In genomic region chr19:1343026-1343425, GRCh38 we compare ENCODE assay signal across 26 cellular contexts. TPM values are rescaled to one million over a fixed set of nuclear protein-coding genes. Genes with fewer than 3 reads are reported as not detected.
A peak's percentile ranks its signal among the peaks of the same experiment; 100 is the strongest.
DNase-seq lines count a peak whose midpoint lies in the region; ATAC-seq and TF ChIP-seq lines count a peak whose summit lies in the region.
"Had no signal": no experiment of that assay in that cellular context is flagged by ENCODE, and none has a peak within 500 bp of the region (broad histone marks: within the 10 kb centered on the region; RNA-seq: fewer than 3 reads in every experiment).

No MANE protein-coding gene starts in this region.

- H3K4me3 ChIP-seq in cardiac fibroblast (replicated peaks in 1 of 2; ENCODE audit: low read depth in 2 of 2, low read length in 2 of 2) (no peak overlapping the region), fibroblast of pulmonary artery (replicated peaks; ENCODE audit: low read depth, low read length) (no peak overlapping the region)
- H3K4me3 ChIP-seq: Peyer's patch had no signal

- no peaks in the 10 kb centered on the region for H3K36me3 Mint-ChIP-seq in stimulated activated memory B cell treated with anti-CD40 and anti-IgM and Interleukin-4, amounts not matched to agents 10 μg/mL and 1 μg/mL and 100 μg/mL, for 72 hours
- H3K36me3 Mint-ChIP-seq in type B pancreatic cell: no peaks in the 10 kb centered on the region
- H3K36me3 Mint-ChIP-seq: CD14-positive monocyte; CD8-positive, alpha-beta memory T cell had no signal

- H3K4me3 Mint-ChIP-seq in stimulated activated memory B cell treated with anti-CD40 and anti-IgM and Interleukin-4, amounts not matched to agents 10 μg/mL and 1 μg/mL and 100 μg/mL, for 72 hours: no peak overlapping the region
- H3K4me3 Mint-ChIP-seq in type B pancreatic cell: no peak overlapping the region
- H3K4me3 Mint-ChIP-seq: B cell; CD14-positive monocyte; CD8-positive, alpha-beta memory T cell; H9 had no signal

- H3K4me1 Mint-ChIP-seq in stimulated activated memory B cell treated with anti-CD40 and anti-IgM and Interleukin-4, amounts not matched to agents 10 μg/mL and 1 μg/mL and 100 μg/mL, for 72 hours: peaks cover 12% of the 10 kb centered on the region
- peaks cover 4% of the 10 kb centered on the region for H3K4me1 Mint-ChIP-seq in type B pancreatic cell (ENCODE audit: unreplicated experiment)
- H3K4me1 Mint-ChIP-seq: CD14-positive monocyte had no signal

- no peak for TF ChIP-seq CTCF in cardiac fibroblast (IDR thresholded peaks at IDR 0.05; ENCODE audit: low read depth, low read length)
- TF ChIP-seq CTCF in fibroblast of pulmonary artery (IDR thresholded peaks at IDR 0.05; ENCODE audit: low read length, missing control alignments): no peak
- TF ChIP-seq CTCF in type B pancreatic cell (conservative IDR thresholded peaks at IDR 0.05): no peak

- no peaks in the 10 kb centered on the region for H3K27me3 Mint-ChIP-seq in stimulated activated memory B cell treated with anti-CD40 and anti-IgM and Interleukin-4, amounts not matched to agents 10 μg/mL and 1 μg/mL and 100 μg/mL, for 72 hours
- H3K27me3 Mint-ChIP-seq in type B pancreatic cell: no peaks in the 10 kb centered on the region
- H3K27me3 Mint-ChIP-seq: B cell had no signal

- peak overlapping the region; percentile 19 for H3K27ac Mint-ChIP-seq in stimulated activated memory B cell treated with anti-CD40 and anti-IgM and Interleukin-4, amounts not matched to agents 10 μg/mL and 1 μg/mL and 100 μg/mL, for 72 hours
- no peak overlapping the region for H3K27ac Mint-ChIP-seq in type B pancreatic cell
- H3K27ac Mint-ChIP-seq: B cell; CD14-positive monocyte; CD8-positive, alpha-beta memory T cell; H9 had no signal

- no peak for ATAC-seq in stimulated activated memory B cell treated with anti-CD40 and anti-IgM and Interleukin-4, amounts not matched to agents 10 μg/mL and 1 μg/mL and 100 μg/mL, for 72 hours
- ATAC-seq in SK-N-SH treated with all-trans-retinoic acid at 6 μM for 48 hours: no peak

- peak; percentile 31 for DNase-seq in DMS53 (lab: John Stamatoyannopoulos, UW)
- no peak for DNase-seq in DMS53 treated with DMSO at 0.1 percent for 48 hours (lab: John Stamatoyannopoulos, UW; ENCODE audit: unreplicated experiment)
- DNase-seq in cardiac fibroblast (ENCODE audit: low read depth in 2 of 2): peak; percentile 15 to 62
- DNase-seq in fibroblast of pulmonary artery (ENCODE audit: low read depth): peak; percentile 44
- DNase-seq in type B pancreatic cell (ENCODE audit: extremely low spot score, unreplicated experiment): no peak
- no peak for DNase-seq in stimulated activated CD4-positive, alpha-beta T cell treated with anti-CD3 and anti-CD28 coated beads, Interleukin-2, amount 100 ng/mL, for 48 hours
- DNase-seq: CD8-positive, alpha-beta memory T cell; DMS 273 treated with DMSO at 0.1 percent for 48 hours; DND-41; H9; NCI-H1048; NCI-H1417 treated with DMSO at 0.1 percent for 48 hours; NCI-H1694 treated with DMSO at 0.1 percent for 48 hours; NCI-H2081; NCI-H2171; NCI-H226; NCI-H510A; NCI-H69; Peyer's patch; SIG-M5; SK-N-SH had no signal

- no peaks in the 10 kb centered on the region for H3K9me3 Mint-ChIP-seq in stimulated activated memory B cell treated with anti-CD40 and anti-IgM and Interleukin-4, amounts not matched to agents 10 μg/mL and 1 μg/mL and 100 μg/mL, for 72 hours
- no peaks in the 10 kb centered on the region for H3K9me3 Mint-ChIP-seq in type B pancreatic cell
- H3K9me3 Mint-ChIP-seq: CD14-positive monocyte; CD8-positive, alpha-beta memory T cell; H9 had no signal

TF ChIP-seq in SK-N-SH treated with all-trans-retinoic acid at 6 μM for 48 hours, 23 proteins besides CTCF, POLR2A, EP300 and RAD21:
- no peak for TF ChIP-seq ZNF8 (CRISPR knock-in tag; IDR thresholded peaks at IDR 0.05)

RNA-seq across cellular contexts. Expression of gene NDUFS7, which starts 40.7 kb away (rescaled TPM):
- total RNA-seq in type B pancreatic cell (ENCODE audit: low replicate concordance): 83.3 and 98.3 TPM in 2 replicates

RNA-seq across cellular contexts. Expression of gene EFNA2, which starts 57.4 kb away (rescaled TPM):
- total RNA-seq in type B pancreatic cell (ENCODE audit: low replicate concordance): 5.1 and 17.6 TPM in 2 replicates
- total RNA-seq: B cell; CD8-positive, alpha-beta memory T cell; OCI-LY7 had no signal

RNA-seq across cellular contexts. Expression of gene GAMT, which starts 58.3 kb away (rescaled TPM):
- 33.7 and 37.9 TPM in 2 replicates for total RNA-seq in type B pancreatic cell (ENCODE audit: low replicate concordance)

Comparison
In these comparisons a context has a peak if more than half of its experiments do, and no peak if none do; other contexts are left out.
1. DNase-seq: peak in DMS53 (single experiment), cardiac fibroblast (2 of 2) and fibroblast of pulmonary artery (single experiment); none in DMS53 treated with DMSO at 0.1 percent for 48 hours (single experiment), type B pancreatic cell (single experiment) and stimulated activated CD4-positive, alpha-beta T cell treated with anti-CD3 and anti-CD28 coated beads, Interleukin-2, amount 100 ng/mL, for 48 hours (0 of 2).